Comparison of ENCODE assay signal across 16 cellular contexts in genomic region chr2:189500456-189501160, GRCh38. TPM values are rescaled to one million over a fixed set of nuclear protein-coding genes. Genes with fewer than 3 reads are reported as not detected.
A peak's percentile ranks its signal among the peaks of the same experiment; 100 is the strongest.
DNase-seq lines count a peak whose midpoint lies in the region; ATAC-seq and TF ChIP-seq lines count a peak whose summit lies in the region.
"Had no signal": no experiment of that assay in that cellular context is flagged by ENCODE, and none has a peak within 500 bp of the region (broad histone marks: within the 10 kb centered on the region; RNA-seq: fewer than 3 reads in every experiment).

No MANE protein-coding gene starts in this region.

- H3K4me2 ChIP-seq in SK-N-SH, result no peak overlapping the region

- H3K79me2 ChIP-seq in SK-N-SH (ENCODE audit: insufficient read depth), result no peaks in the 10 kb centered on the region

- H3K27ac Mint-ChIP-seq in type B pancreatic cell, result peak overlapping the region; percentile 57
- H3K27ac Mint-ChIP-seq: HFFc6 had no signal

- H3K4me1 ChIP-seq in duodenal mucosa (ENCODE audit: control insufficient read depth in 1 of 2, insufficient read depth in 2 of 2, low read length in 2 of 2), result peaks cover 21 to 32% of the 10 kb centered on the region in 2 donors
- H3K4me1 ChIP-seq in mucosa of descending colon (ENCODE audit: low read depth), result no peaks in the 10 kb centered on the region
- no peaks in the 10 kb centered on the region for H3K4me1 ChIP-seq in SK-N-SH (ENCODE audit: control insufficient read depth in 1 of 2, insufficient read depth in 2 of 2, low read depth in 1 of 2, low read length in 1 of 2)

- peak; percentile 93 for ATAC-seq in mucosa of descending colon

- no peak for TF ChIP-seq EP300 in SK-N-SH (IDR thresholded peaks at IDR 0.05; ENCODE audit: borderline replicate concordance in 1 of 2, low read depth in 1 of 2, low read length in 1 of 2)

- H3K4me3 ChIP-seq in duodenal mucosa (ENCODE audit: low read depth in 1 of 2, low read length in 2 of 2), result no peak overlapping the region
- H3K4me3 ChIP-seq in mucosa of descending colon, result no peak overlapping the region
- H3K4me3 ChIP-seq in SK-N-SH (ENCODE audit: low read depth in 2 of 2, low read length in 1 of 2), result no peak overlapping the region
- H3K4me3 ChIP-seq: MG63 had no signal

- POLR2A ChIA-PET in SK-N-SH (lab: Yijun Ruan, JAX), result no interaction called here

- WGBS in SK-N-SH (ENCODE audit: low lambda C conversion rate), result 76% methylated on average over 6 of the region's 6 CpGs

- H3K9me3 Mint-ChIP-seq in type B pancreatic cell, result no peaks in the 10 kb centered on the region
- H3K9me3 Mint-ChIP-seq: HFFc6 had no signal

- H3K36me3 ChIP-seq in duodenal mucosa (ENCODE audit: control insufficient read depth in 1 of 2, insufficient read depth in 2 of 2, low read length in 2 of 2) (no peaks in the 10 kb centered on the region), mucosa of descending colon (ENCODE audit: low read depth) (no peaks in the 10 kb centered on the region), SK-N-SH (replicated peaks in 1 of 2; ENCODE audit: control insufficient read depth in 1 of 2, insufficient read depth in 2 of 2, low read length in 1 of 2) (no peaks in the 10 kb centered on the region)
- H3K36me3 ChIP-seq: MG63 had no signal

- no peaks in the 10 kb centered on the region for H3K36me3 Mint-ChIP-seq in type B pancreatic cell

- H3K9me3 ChIP-seq in duodenal mucosa (ENCODE audit: control insufficient read depth in 1 of 2, low read length in 2 of 2) (no peaks in the 10 kb centered on the region), mucosa of descending colon (no peaks in the 10 kb centered on the region), SK-N-SH (no peaks in the 10 kb centered on the region)
- H3K9me3 ChIP-seq: MG63 had no signal

- H3K4me1 Mint-ChIP-seq in type B pancreatic cell (ENCODE audit: unreplicated experiment), result no peaks in the 10 kb centered on the region

- H3F3A ChIP-seq in SK-N-SH (replicated peaks; ENCODE audit: insufficient read depth), result no peaks in the 10 kb centered on the region

- no peaks in the 10 kb centered on the region for H4K20me1 ChIP-seq in SK-N-SH (ENCODE audit: insufficient read depth)

- H3K27me3 ChIP-seq in duodenal mucosa (ENCODE audit: control insufficient read depth in 1 of 2, insufficient read depth in 2 of 2, low read length in 2 of 2) (no peaks in the 10 kb centered on the region), SK-N-SH (ENCODE audit: insufficient read depth) (no peaks in the 10 kb centered on the region)
- H3K27me3 ChIP-seq: MG63 had no signal

- H3K9ac ChIP-seq in duodenal mucosa (ENCODE audit: low read depth in 1 of 2, low read length in 2 of 2) (no peak overlapping the region), SK-N-SH (no peak overlapping the region)

- H3K4me3 Mint-ChIP-seq in type B pancreatic cell, result peak overlapping the region; percentile 0
- H3K4me3 Mint-ChIP-seq: HFFc6 had no signal

- H3K9me2 ChIP-seq in SK-N-SH, result no peaks in the 10 kb centered on the region

- TF ChIP-seq RAD21 in SK-N-SH (IDR thresholded peaks at IDR 0.05; ENCODE audit: low read length), result no peak

- peak; percentile 65 for DNase-seq in NCI-H146 (lab: John Stamatoyannopoulos, UW)
- no peak for DNase-seq in mucosa of descending colon
- DNase-seq in type B pancreatic cell (ENCODE audit: extremely low spot score, unreplicated experiment), result no peak
- no peak for DNase-seq in head of caudate nucleus
- DNase-seq in globus pallidus (ENCODE audit: low spot score), result no peak
- no peak for DNase-seq in SK-N-SH
- DNase-seq: COR-L47, DMS79, HFFc6, IMR-90, Karpas-422, MG63, NCI-H1092, NCI-H187, NCI-H526 treated with DMSO at 0.1 percent for 48 hours had no signal

- H3K27me3 Mint-ChIP-seq in type B pancreatic cell, result no peaks in the 10 kb centered on the region

- intact Hi-C loops in mucosa of descending colon (cut with DNase I, micrococcal nuclease), result no loop called here
- intact Hi-C loops in head of caudate nucleus (cut with DNase I), result no loop called here

- H3K27ac ChIP-seq in duodenal mucosa (ENCODE audit: low read depth, low read length), result peak overlapping the region; percentile 6
- no peak overlapping the region for H3K27ac ChIP-seq in SK-N-SH (ENCODE audit: low read depth in 2 of 2, low read length in 1 of 2)

- CTCF ChIA-PET in SK-N-SH (lab: Yijun Ruan, JAX), result no interaction called here

- no peak for TF ChIP-seq CTCF in mucosa of descending colon (IDR thresholded peaks at IDR 0.05)
- TF ChIP-seq CTCF in type B pancreatic cell (conservative IDR thresholded peaks at IDR 0.05), result no peak
- TF ChIP-seq CTCF in SK-N-SH (IDR thresholded peaks at IDR 0.05), result no peak

- H2AFZ ChIP-seq in SK-N-SH (ENCODE audit: low read depth), result no peak overlapping the region

TF ChIP-seq in SK-N-SH, 30 proteins besides CTCF, POLR2A, EP300 and RAD21:
- TF ChIP-seq YY1 (IDR thresholded peaks at IDR 0.05; ENCODE audit: low read depth) (no peak), RCOR1 (IDR thresholded peaks at IDR 0.05; ENCODE audit: low read length) (no peak), FOSL2 (IDR thresholded peaks at IDR 0.05; ENCODE audit: borderline replicate concordance, low read depth) (no peak), ELF1 (IDR thresholded peaks at IDR 0.05) (no peak), MEF2A (IDR thresholded peaks at IDR 0.05; ENCODE audit: borderline replicate concordance, low read depth) (no peak), NFIC (IDR thresholded peaks at IDR 0.05; ENCODE audit: borderline replicate concordance) (no peak), JUND (IDR thresholded peaks at IDR 0.05) (no peak), USF1 (IDR thresholded peaks at IDR 0.05; ENCODE audit: borderline replicate concordance, low read depth) (no peak), MAX (IDR thresholded peaks at IDR 0.05; ENCODE audit: low read depth) (no peak), CHD2 (IDR thresholded peaks at IDR 0.05; ENCODE audit: low read length, partially characterized antibody) (no peak), TAF1 (IDR thresholded peaks at IDR 0.05; ENCODE audit: borderline replicate concordance, low read depth, low read length) (no peak), SIN3A (IDR thresholded peaks at IDR 0.05; ENCODE audit: borderline replicate concordance, low read depth, low read length) (no peak), IRF3 (IDR thresholded peaks at IDR 0.05; ENCODE audit: low read depth, low read length) (no peak), TEAD4 (IDR thresholded peaks at IDR 0.05; ENCODE audit: borderline replicate concordance, insufficient read depth) (no peak), NRF1 (IDR thresholded peaks at IDR 0.05; ENCODE audit: low read depth, low read length) (no peak)

RNA-seq across cellular contexts. Expression of gene WDR75, which starts 59.3 kb away (rescaled TPM):
- total RNA-seq in mucosa of descending colon (10 to 100 TPM; 20.6 to 28.4 (median 24.6) TPM), type B pancreatic cell (ENCODE audit: low replicate concordance) (34.3 and 49.8 TPM in 2 replicates)
- 25.6 and 37.4 TPM in 2 replicates for polyA plus RNA-seq in SK-N-SH (2012; rRNA removed)
- 31.5 and 35.6 TPM in 2 replicates for polyA plus RNA-seq in SK-N-SH (2012; cell fraction: cytosol; rRNA removed)
- 40.2 and 84.1 TPM in 2 replicates for polyA plus RNA-seq in SK-N-SH (2012; cell fraction: nucleus; rRNA removed)
